Comparison of ENCODE assay signal across 15 cellular contexts in the genomic region with DNA sequence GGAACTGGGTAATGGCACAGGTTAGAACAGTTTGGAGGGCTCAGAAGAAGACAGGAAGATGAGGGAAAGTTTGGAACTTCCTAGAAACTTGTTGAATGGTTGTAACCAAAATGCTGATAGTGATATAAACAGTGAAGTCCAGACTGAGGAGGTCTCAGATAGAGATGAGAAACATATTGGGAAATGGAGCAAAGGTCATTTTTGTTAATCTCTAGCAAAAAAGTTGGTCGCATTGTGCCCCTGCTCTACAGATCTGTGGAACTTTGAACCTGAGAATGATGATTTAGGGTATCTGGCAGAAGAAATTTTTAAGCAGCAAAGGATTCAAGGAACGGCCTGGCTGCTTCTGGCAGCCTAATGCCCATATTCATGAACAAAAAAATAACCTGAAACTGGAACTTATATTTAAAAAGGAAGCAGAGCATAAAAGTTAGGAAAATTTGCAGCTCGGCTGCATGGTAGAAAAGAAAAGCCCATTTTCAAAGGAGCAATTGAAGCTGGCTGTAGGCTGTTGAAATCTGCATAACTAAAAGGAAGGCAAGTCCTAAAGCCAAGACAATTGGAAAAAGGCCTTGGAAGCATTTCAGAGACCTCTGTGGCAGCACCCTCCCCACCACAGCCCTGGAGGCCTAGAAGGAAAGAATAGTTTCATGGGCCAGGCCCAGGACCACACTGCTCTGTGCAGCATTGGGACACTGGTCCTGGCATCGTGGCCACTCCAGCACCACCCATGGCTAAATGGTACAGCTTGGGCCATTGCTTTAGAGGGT.
DNase-seq lines count a peak whose midpoint lies in the region; ATAC-seq and TF ChIP-seq lines count a peak whose summit lies in the region.
"Had no signal": no experiment of that assay in that cellular context is flagged by ENCODE, and none has a peak within 500 bp of the region (broad histone marks: within the 10 kb centered on the region; RNA-seq: fewer than 3 reads in every experiment).

No MANE protein-coding gene starts in this region.

- no peaks in the 10 kb centered on the region for H3K79me1 ChIP-seq in neuronal stem cell (ENCODE audit: low read depth, low read length)

- no peak overlapping the region for H3K14ac ChIP-seq in neuronal stem cell (ENCODE audit: low read length)

- no peak for TF ChIP-seq POLR2A in gastroesophageal sphincter (IDR thresholded peaks at IDR 0.05)

- H3K9me3 Mint-ChIP-seq in stimulated activated naive CD8-positive, alpha-beta T cell treated with anti-CD3 and anti-CD28 coated beads, Interleukin-15, amount 100 ng/mL, for 72 hours: peaks cover 19 to 20% of the 10 kb centered on the region in 2 donors
- peaks cover 53% of the 10 kb centered on the region for H3K9me3 Mint-ChIP-seq in WTC11

- peaks cover 27% of the 10 kb centered on the region for H3K36me3 Mint-ChIP-seq in WTC11
- H3K36me3 Mint-ChIP-seq: CD4-positive, alpha-beta memory T cell had no signal

- H3K23ac ChIP-seq in neuronal stem cell (ENCODE audit: low read depth, low read length, poor library complexity): no peak overlapping the region

- H2BK12ac ChIP-seq in neuronal stem cell (ENCODE audit: low read length): no peak overlapping the region

- H3K9me3 ChIP-seq in liver (ENCODE audit: control insufficient read depth in 4 of 4, low read length in 3 of 4) (peaks cover 0 to 2% (median 0%) of the 10 kb centered on the region in 4 donors), neuronal stem cell (replicated peaks in 1 of 2; ENCODE audit: control insufficient read depth in 2 of 2, insufficient read depth in 1 of 2, low read depth in 1 of 2, low read length in 2 of 2) (no peaks in the 10 kb centered on the region), gastroesophageal sphincter (peaks cover 0 to 4% (median 0%) of the 10 kb centered on the region in 3 donors)

- no peak overlapping the region for H3K18ac ChIP-seq in neuronal stem cell (ENCODE audit: low read length)

- H3K4ac ChIP-seq in neuronal stem cell (ENCODE audit: low read length): no peak overlapping the region

- no peaks in the 10 kb centered on the region for H3K27me3 Mint-ChIP-seq in stimulated activated naive CD8-positive, alpha-beta T cell treated with anti-CD3 and anti-CD28 coated beads, Interleukin-15, amount 100 ng/mL, for 72 hours
- no peaks in the 10 kb centered on the region for H3K27me3 Mint-ChIP-seq in WTC11 (ENCODE audit: low read depth)
- H3K27me3 Mint-ChIP-seq: CD4-positive, alpha-beta memory T cell had no signal

- POLR2A ChIA-PET in WTC11 (lab: Charles Lee): no interaction called here

- no peak overlapping the region for H2BK120ac ChIP-seq in neuronal stem cell (ENCODE audit: low read depth, low read length)

- no peak overlapping the region for H2AFZ ChIP-seq in neuronal stem cell (ENCODE audit: low read length)

- no peak overlapping the region for H3K27ac Mint-ChIP-seq in stimulated activated naive CD8-positive, alpha-beta T cell treated with anti-CD3 and anti-CD28 coated beads, Interleukin-15, amount 100 ng/mL, for 72 hours
- no peak overlapping the region for H3K27ac Mint-ChIP-seq in WTC11
- H3K27ac Mint-ChIP-seq: CD4-positive, alpha-beta memory T cell had no signal

- DNase-seq in stimulated activated naive CD8-positive, alpha-beta T cell treated with anti-CD3 and anti-CD28 coated beads, Interleukin-15, Interleukin-2, amounts not matched to agents 100 U/mL and 50 U/mL, for 24 hours: no peak
- no peak for DNase-seq in stimulated activated naive CD8-positive, alpha-beta T cell treated with anti-CD3 and anti-CD28 coated beads, Interleukin-15, amount 100 ng/mL, for 72 hours
- DNase-seq in WTC11 (ENCODE audit: low spot score): no peak
- no peak for DNase-seq in neuronal stem cell (ENCODE audit: low spot score)
- DNase-seq: C1 segment of cervical spinal cord; Calu3; CD4-positive, alpha-beta memory T cell; COR-L47; DMS53; DMS79 treated with DMSO at 0.1 percent for 48 hours; GF-D8; H7 had no signal

- H3K4me2 ChIP-seq in neuronal stem cell (ENCODE audit: insufficient read depth, low read length, poor library complexity, severe bottlenecking): no peak overlapping the region

- no peaks in the 10 kb centered on the region for H3K4me1 ChIP-seq in liver (ENCODE audit: control insufficient read depth in 4 of 4, insufficient read depth in 4 of 4, low read length in 3 of 4)
- H3K4me1 ChIP-seq in neuronal stem cell (ENCODE audit: control insufficient read depth in 2 of 2, insufficient read depth in 1 of 2, low read depth in 1 of 2, low read length in 2 of 2): no peaks in the 10 kb centered on the region
- no peaks in the 10 kb centered on the region for H3K4me1 ChIP-seq in gastroesophageal sphincter

- H3K27me3 ChIP-seq in liver (ENCODE audit: control insufficient read depth in 4 of 4, insufficient read depth in 4 of 4, low read length in 3 of 4) (no peaks in the 10 kb centered on the region), neuronal stem cell (ENCODE audit: control insufficient read depth in 3 of 3, insufficient read depth in 3 of 3, low read depth in 1 of 3, low read length in 3 of 3) (peaks cover 0 to 3% (median 0%) of the 10 kb centered on the region in 3 experiments), gastroesophageal sphincter (no peaks in the 10 kb centered on the region)

- TF ChIP-seq RAD21 in liver (IDR thresholded peaks at IDR 0.05): no peak

- H3K4me3 ChIP-seq in liver (ENCODE audit: low read depth in 1 of 3, low read length in 3 of 3): no peak overlapping the region
- H3K4me3 ChIP-seq in neuronal stem cell (ENCODE audit: low read length in 2 of 2): no peak overlapping the region
- H3K4me3 ChIP-seq in gastroesophageal sphincter: no peak overlapping the region

- H3K36me3 ChIP-seq in liver (ENCODE audit: control insufficient read depth in 4 of 4, insufficient read depth in 3 of 4, low read depth in 1 of 4, low read length in 3 of 4): no peaks in the 10 kb centered on the region
- H3K36me3 ChIP-seq in neuronal stem cell (replicated peaks in 1 of 2; ENCODE audit: control insufficient read depth in 2 of 2, insufficient read depth in 2 of 2, low read length in 2 of 2): no peaks in the 10 kb centered on the region
- no peaks in the 10 kb centered on the region for H3K36me3 ChIP-seq in gastroesophageal sphincter

- TF ChIP-seq CTCF in WTC11 (IDR thresholded peaks at IDR 0.05): no peak
- TF ChIP-seq CTCF in liver (IDR thresholded peaks at IDR 0.05; ENCODE audit: low read depth, low read length, missing input control): no peak
- no peak for TF ChIP-seq CTCF in gastroesophageal sphincter (IDR thresholded peaks at IDR 0.05)

- TF ChIP-seq EP300 in gastroesophageal sphincter (IDR thresholded peaks at IDR 0.05): no peak

- H3K27ac ChIP-seq in liver (ENCODE audit: low read depth in 1 of 2, low read length in 2 of 2) (no peak overlapping the region), neuronal stem cell (replicated peaks; ENCODE audit: low read length) (no peak overlapping the region), gastroesophageal sphincter (no peak overlapping the region)

- CTCF ChIA-PET in WTC11 (lab: Charles Lee): no interaction called here

- WGBS in liver: 66% methylated on average over 4 of the region's 4 CpGs
- no CpG with 5 or more reads among the region's 4 CpGs for WGBS in neuronal stem cell (ENCODE audit: extremely low coverage in 2 of 2, insufficient read length in 2 of 2, insufficient replicate concordance in 1 of 2), 2 donors
- 87 to 90% methylated on average over 3 of the region's 4 CpGs for WGBS in gastroesophageal sphincter (ENCODE audit: low coverage in 1 of 2), 2 donors

- ATAC-seq in stimulated activated naive CD8-positive, alpha-beta T cell treated with anti-CD3 and anti-CD28 coated beads, Interleukin-15, Interleukin-2, amounts not matched to agents 100 U/mL and 50 U/mL, for 24 hours: peak; percentile 32
- ATAC-seq in stimulated activated naive CD8-positive, alpha-beta T cell treated with anti-CD3 and anti-CD28 coated beads, Interleukin-15, amount 100 ng/mL, for 72 hours: no peak
- peak; percentile 51 for ATAC-seq in WTC11
- ATAC-seq in gastroesophageal sphincter: no peak
- ATAC-seq: HCT116 had no signal

- H3K9ac ChIP-seq in liver (ENCODE audit: low read depth in 1 of 2, low read length in 2 of 2): no peak overlapping the region
- no peak overlapping the region for H3K9ac ChIP-seq in neuronal stem cell (ENCODE audit: low read depth, low read length, poor library complexity)

- H3K4me1 Mint-ChIP-seq in stimulated activated naive CD8-positive, alpha-beta T cell treated with anti-CD3 and anti-CD28 coated beads, Interleukin-15, amount 100 ng/mL, for 72 hours: no peaks in the 10 kb centered on the region
- peaks cover 29% of the 10 kb centered on the region for H3K4me1 Mint-ChIP-seq in WTC11
- H3K4me1 Mint-ChIP-seq: CD4-positive, alpha-beta memory T cell had no signal

- H2BK15ac ChIP-seq in neuronal stem cell (ENCODE audit: low read length): no peak overlapping the region

- H2BK5ac ChIP-seq in neuronal stem cell (ENCODE audit: low read length): no peak overlapping the region

- H2AK5ac ChIP-seq in neuronal stem cell (ENCODE audit: low read depth, low read length): no peak overlapping the region

- H4K8ac ChIP-seq in neuronal stem cell (ENCODE audit: low read depth, low read length): no peak overlapping the region

- H4K91ac ChIP-seq in neuronal stem cell (ENCODE audit: low read depth, low read length, poor library complexity): no peak overlapping the region

- H3K4me3 Mint-ChIP-seq in stimulated activated naive CD8-positive, alpha-beta T cell treated with anti-CD3 and anti-CD28 coated beads, Interleukin-15, amount 100 ng/mL, for 72 hours: no peak overlapping the region
- H3K4me3 Mint-ChIP-seq in WTC11: no peak overlapping the region
- H3K4me3 Mint-ChIP-seq: CD4-positive, alpha-beta memory T cell had no signal

TF ChIP-seq in WTC11, 78 proteins besides CTCF, POLR2A, EP300 and RAD21:
- no peak for TF ChIP-seq MXD4 (CRISPR knock-in tag; IDR thresholded peaks at IDR 0.05; ENCODE audit: borderline replicate concordance)
- no peak for TF ChIP-seq SP1 (CRISPR knock-in tag; conservative IDR thresholded peaks at IDR 0.05)
TF ChIP-seq in WTC11: peak in this region for 0.

TF ChIP-seq in liver, 16 proteins besides CTCF, POLR2A, EP300 and RAD21:
- peak; percentile 62 for TF ChIP-seq HNF4A (conservative IDR thresholded peaks at IDR 0.05)
- peak in 1 of 2 donors; percentile 21 for TF ChIP-seq RXRA (IDR thresholded peaks at IDR 0.05)
- no peak for TF ChIP-seq YY1 (IDR thresholded peaks at IDR 0.05)
- TF ChIP-seq TAF1 (conservative IDR thresholded peaks at IDR 0.05): no peak

Comparison
In these comparisons a context has a peak if more than half of its experiments do, and no peak if none do; other contexts are left out.
1. ATAC-seq: peak in stimulated activated naive CD8-positive, alpha-beta T cell treated with anti-CD3 and anti-CD28 coated beads, Interleukin-15, Interleukin-2, amounts not matched to agents 100 U/mL and 50 U/mL, for 24 hours (single experiment) and WTC11 (single experiment); none in stimulated activated naive CD8-positive, alpha-beta T cell treated with anti-CD3 and anti-CD28 coated beads, Interleukin-15, amount 100 ng/mL, for 72 hours (single experiment) and gastroesophageal sphincter (single experiment).